25 cellular contexts compared by ENCODE assay signal in the genomic region with DNA sequence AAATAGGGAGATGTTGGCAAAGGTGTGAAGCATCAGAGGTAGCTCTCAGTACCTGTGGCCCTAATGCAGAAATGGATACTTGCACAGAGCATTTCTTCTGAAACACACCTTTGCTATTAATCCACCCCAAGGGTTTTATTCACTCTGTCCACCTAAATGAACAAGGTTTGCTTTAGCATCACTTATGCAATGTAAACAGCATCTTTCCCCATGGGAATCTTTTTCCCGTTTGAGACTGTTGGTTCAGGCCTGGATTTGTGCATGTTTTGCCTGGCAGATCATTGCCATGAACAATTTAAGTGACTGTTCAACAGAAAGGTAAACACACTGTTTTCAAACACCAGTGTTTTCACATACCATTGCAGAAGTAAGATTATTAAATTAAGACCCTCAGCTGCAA.
"Had no signal": no experiment of that assay in that cellular context is flagged by ENCODE, and none has a peak within 500 bp of the region (broad histone marks: within the 10 kb centered on the region; RNA-seq: fewer than 3 reads in every experiment).

No MANE protein-coding gene starts in this region.

- H3K27me3 ChIP-seq: ascending aorta, body of pancreas had no signal

- DNase-seq: activated B cell treated with CpG ODN at 0.5 μM for 24 hours; activated CD4-positive, alpha-beta T cell treated with anti-CD3 and anti-CD28 coated beads for 1 hour; activated CD4-positive, alpha-beta T cell treated with anti-CD3 and anti-CD28 coated beads, Interleukin-2, amount 10 ng/mL, durations not matched to agents 24 days and 14 days; activated CD4-positive, alpha-beta T cell treated with anti-CD3 and anti-CD28 coated beads, Interleukin-2, amount 50 U/mL, for 48 hours; activated CD8-positive, alpha-beta memory T cell treated with anti-CD3 and anti-CD28 coated beads, Interleukin-2, amount 10 ng/mL, durations not matched to agents 7 days and 5 days; activated effector memory CD4-positive, alpha-beta T cell treated with anti-CD3 and anti-CD28 coated beads, Interleukin-2, amount 50 U/mL, for 16 hours; activated naive CD4-positive, alpha-beta T cell treated with Interleukin-2 at 50 U/mL for 16 hours; activated naive CD8-positive, alpha-beta T cell treated with anti-CD3 and anti-CD28 coated beads, Interleukin-2, amount 50 U/mL, for 24 hours; activated T-cell treated with anti-CD3 and anti-CD28 coated beads, Interleukin-2, amount 50 U/mL, for 4 hours; amniotic stem cell; body of pancreas; central memory CD4-positive, alpha-beta T cell; Karpas-422; MM.1S; NCI-H146; NCI-H187 treated with DMSO at 0.1 percent for 48 hours; NCI-H2081 treated with DMSO at 0.1 percent for 48 hours; NCI-H2227 treated with DMSO at 0.1 percent for 48 hours; NCI-H510A treated with DMSO at 0.1 percent for 48 hours; NCI-H82; SIG-M5; T-helper 17 cell; T-helper 9 cell had no signal

- H3K36me3 ChIP-seq: ascending aorta had no signal

- H3K27ac ChIP-seq: ascending aorta, body of pancreas had no signal

- H3K4me1 ChIP-seq: ascending aorta, body of pancreas had no signal

- H3K4me3 ChIP-seq: ascending aorta, body of pancreas, K562 had no signal

- H3K9me3 ChIP-seq: ascending aorta had no signal
